14 cellular contexts compared by ENCODE assay signal in genomic region chr2:73821227-73821626, GRCh38. TPM values are rescaled to one million over a fixed set of nuclear protein-coding genes. Genes with fewer than 3 reads are reported as not detected.
DNase-seq lines count a peak whose midpoint lies in the region; ATAC-seq and TF ChIP-seq lines count a peak whose summit lies in the region.
"Had no signal": no experiment of that assay in that cellular context is flagged by ENCODE, and none has a peak within 500 bp of the region (broad histone marks: within the 10 kb centered on the region; RNA-seq: fewer than 3 reads in every experiment).

No MANE protein-coding gene starts in this region.

- CTCF ChIA-PET in WTC11 (lab: Charles Lee), result interaction anchor here (1.1 to 1.2 kb wide), 2 partner anchors 44 to 141 kb away, joined by 3 to 4 read pairs; no protein-coding TSS in a partner anchor

- H3K27ac ChIP-seq in right lobe of liver, result no peak overlapping the region
- H3K27ac ChIP-seq: BLaER1 had no signal

- H3K4me3 ChIP-seq in right lobe of liver, result no peak overlapping the region
- H3K4me3 ChIP-seq: BLaER1 had no signal

- no peaks in the 10 kb centered on the region for H3K9me3 Mint-ChIP-seq in WTC11
- H3K9me3 Mint-ChIP-seq: T-cell had no signal

- WGBS in right lobe of liver (ENCODE audit: insufficient coverage, low coverage, low lambda C conversion rate, missing lambda C conversion rate), result 17% methylated on average over 2 of the region's 2 CpGs

- DNase-seq in stimulated activated CD4-positive, alpha-beta T cell treated with anti-CD3 and anti-CD28 coated beads, Interleukin-12 subunit alpha, Interleukin-12 subunit beta, amount 100 ng/mL, for 48 hours (ENCODE audit: low read depth in 2 of 3, low spot score in 1 of 3), result peak in 2 of 3 donors; percentile 18 to 32
- no peak for DNase-seq in stimulated activated CD4-positive, alpha-beta T cell treated with anti-CD3 and anti-CD28 coated beads, Interleukin-12 subunit alpha, Interleukin-12 subunit beta, amount 100 ng/mL, for 4 hours
- DNase-seq in WTC11 (ENCODE audit: low spot score) (no peak), right lobe of liver (no peak), left colon (no peak)
- DNase-seq in stimulated activated naive CD4-positive, alpha-beta T cell treated with Interleukin-2 at 50 U/mL for 16 hours (lab: John Stamatoyannopoulos, UW), result no peak
- DNase-seq: amygdala, immature natural killer cell, NCI-H226, occipital lobe, T-cell had no signal

- TF ChIP-seq CTCF in WTC11 (IDR thresholded peaks at IDR 0.05), result no peak
- no peak for TF ChIP-seq CTCF in right lobe of liver (IDR thresholded peaks at IDR 0.05)

- peak; percentile 66 for ATAC-seq in GM21825 (IDR thresholded peaks at IDR 0.05; ENCODE audit: unreplicated experiment)
- ATAC-seq in HG03520 (IDR thresholded peaks at IDR 0.05; ENCODE audit: unreplicated experiment), result peak; percentile 64
- ATAC-seq in WTC11, result no peak
- ATAC-seq in right lobe of liver, result no peak
- ATAC-seq in left colon, result no peak
- ATAC-seq: T-cell had no signal

- no peak overlapping the region for H3K27ac Mint-ChIP-seq in WTC11
- H3K27ac Mint-ChIP-seq: immature natural killer cell had no signal

- no peak overlapping the region for H3K4me3 Mint-ChIP-seq in WTC11
- H3K4me3 Mint-ChIP-seq: immature natural killer cell, T-cell had no signal

- POLR2A ChIA-PET in WTC11 (lab: Charles Lee), result no interaction called here

- no peaks in the 10 kb centered on the region for H3K36me3 ChIP-seq in right lobe of liver
- H3K36me3 ChIP-seq: BLaER1 had no signal

- intact Hi-C loops in right lobe of liver (cut with DNase I) (loop anchor here in 1 of 2 donors (10.0 kb wide), 2 partner anchors 324 to 514 kb away; partner anchors contain the start of gene BOLA3), left colon (cut with DNase I, micrococcal nuclease) (no loop called here)

- H3K9me3 ChIP-seq in right lobe of liver, result no peaks in the 10 kb centered on the region
- H3K9me3 ChIP-seq: BLaER1 had no signal

- peaks cover 10% of the 10 kb centered on the region for H3K4me1 Mint-ChIP-seq in WTC11

- peaks cover 39% of the 10 kb centered on the region for H3K27me3 Mint-ChIP-seq in WTC11 (ENCODE audit: low read depth)

- no peaks in the 10 kb centered on the region for H3K36me3 Mint-ChIP-seq in WTC11
- H3K36me3 Mint-ChIP-seq: immature natural killer cell, T-cell had no signal

- TF ChIP-seq POLR2A in right lobe of liver (IDR thresholded peaks at IDR 0.05), result no peak

- H3K4me1 ChIP-seq in right lobe of liver, result no peaks in the 10 kb centered on the region

- no peaks in the 10 kb centered on the region for H3K27me3 ChIP-seq in right lobe of liver
- H3K27me3 ChIP-seq: BLaER1 had no signal

TF ChIP-seq in WTC11, 78 proteins besides CTCF, POLR2A, EP300 and RAD21:
- TF ChIP-seq GTF2I (CRISPR knock-in tag; conservative IDR thresholded peaks at IDR 0.05) (no peak), ELF4 (CRISPR knock-in tag; IDR thresholded peaks at IDR 0.05; ENCODE audit: low read depth) (no peak), ZBTB43 (CRISPR knock-in tag; IDR thresholded peaks at IDR 0.05) (no peak), ZNF416 (CRISPR knock-in tag; IDR thresholded peaks at IDR 0.05) (no peak), CREB1 (CRISPR knock-in tag; IDR thresholded peaks at IDR 0.05) (no peak), CREM (CRISPR knock-in tag; IDR thresholded peaks at IDR 0.05) (no peak), CBFB (CRISPR knock-in tag; IDR thresholded peaks at IDR 0.05; ENCODE audit: low read depth) (no peak), TEAD4 (CRISPR knock-in tag; IDR thresholded peaks at IDR 0.05) (no peak)
- TF ChIP-seq, protein P1, sequence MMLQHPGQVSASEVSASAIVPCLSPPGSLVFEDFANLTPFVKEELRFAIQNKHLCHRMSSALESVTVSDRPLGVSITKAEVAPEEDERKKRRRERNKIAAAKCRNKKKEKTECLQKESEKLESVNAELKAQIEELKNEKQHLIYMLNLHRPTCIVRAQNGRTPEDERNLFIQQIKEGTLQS (CRISPR knock-in tag; conservative IDR thresholded peaks at IDR 0.05), result no peak
- TF ChIP-seq, protein P2, sequence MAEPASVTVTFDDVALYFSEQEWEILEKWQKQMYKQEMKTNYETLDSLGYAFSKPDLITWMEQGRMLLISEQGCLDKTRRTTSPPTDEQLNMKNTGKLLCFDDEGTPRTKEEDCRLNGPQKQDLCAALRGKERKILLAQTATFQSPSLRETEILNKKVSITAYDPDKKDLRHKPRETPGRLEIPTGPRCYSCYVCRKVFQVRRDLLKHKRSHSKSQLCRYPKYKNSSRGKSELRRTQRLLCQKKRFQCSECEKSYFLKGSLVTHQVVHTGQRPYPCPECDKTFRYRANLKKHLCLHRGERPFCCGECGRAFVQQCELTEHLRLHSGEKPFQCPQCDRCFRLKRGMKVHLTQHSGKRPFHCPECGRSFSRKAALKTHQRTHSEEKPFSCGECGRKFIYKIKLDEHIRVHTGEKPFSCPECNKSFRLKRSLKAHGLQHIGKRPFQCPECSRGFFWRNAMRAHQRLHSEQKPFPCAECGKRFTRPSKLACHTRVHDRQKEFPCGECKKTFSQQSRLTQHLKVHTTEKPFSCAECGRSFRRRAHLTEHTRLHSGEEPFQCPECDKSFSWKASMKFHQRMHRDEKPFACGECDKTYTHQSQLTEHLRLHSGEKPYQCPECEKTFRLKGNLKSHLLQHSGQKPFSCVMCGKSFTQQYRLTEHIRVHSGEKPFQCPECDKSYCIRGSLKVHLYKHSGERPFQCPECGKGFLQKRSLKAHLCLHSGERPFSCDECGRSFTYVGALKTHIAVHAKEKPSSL (CRISPR knock-in tag; conservative IDR thresholded peaks at IDR 0.05), result no peak
- TF ChIP-seq, protein P3, sequence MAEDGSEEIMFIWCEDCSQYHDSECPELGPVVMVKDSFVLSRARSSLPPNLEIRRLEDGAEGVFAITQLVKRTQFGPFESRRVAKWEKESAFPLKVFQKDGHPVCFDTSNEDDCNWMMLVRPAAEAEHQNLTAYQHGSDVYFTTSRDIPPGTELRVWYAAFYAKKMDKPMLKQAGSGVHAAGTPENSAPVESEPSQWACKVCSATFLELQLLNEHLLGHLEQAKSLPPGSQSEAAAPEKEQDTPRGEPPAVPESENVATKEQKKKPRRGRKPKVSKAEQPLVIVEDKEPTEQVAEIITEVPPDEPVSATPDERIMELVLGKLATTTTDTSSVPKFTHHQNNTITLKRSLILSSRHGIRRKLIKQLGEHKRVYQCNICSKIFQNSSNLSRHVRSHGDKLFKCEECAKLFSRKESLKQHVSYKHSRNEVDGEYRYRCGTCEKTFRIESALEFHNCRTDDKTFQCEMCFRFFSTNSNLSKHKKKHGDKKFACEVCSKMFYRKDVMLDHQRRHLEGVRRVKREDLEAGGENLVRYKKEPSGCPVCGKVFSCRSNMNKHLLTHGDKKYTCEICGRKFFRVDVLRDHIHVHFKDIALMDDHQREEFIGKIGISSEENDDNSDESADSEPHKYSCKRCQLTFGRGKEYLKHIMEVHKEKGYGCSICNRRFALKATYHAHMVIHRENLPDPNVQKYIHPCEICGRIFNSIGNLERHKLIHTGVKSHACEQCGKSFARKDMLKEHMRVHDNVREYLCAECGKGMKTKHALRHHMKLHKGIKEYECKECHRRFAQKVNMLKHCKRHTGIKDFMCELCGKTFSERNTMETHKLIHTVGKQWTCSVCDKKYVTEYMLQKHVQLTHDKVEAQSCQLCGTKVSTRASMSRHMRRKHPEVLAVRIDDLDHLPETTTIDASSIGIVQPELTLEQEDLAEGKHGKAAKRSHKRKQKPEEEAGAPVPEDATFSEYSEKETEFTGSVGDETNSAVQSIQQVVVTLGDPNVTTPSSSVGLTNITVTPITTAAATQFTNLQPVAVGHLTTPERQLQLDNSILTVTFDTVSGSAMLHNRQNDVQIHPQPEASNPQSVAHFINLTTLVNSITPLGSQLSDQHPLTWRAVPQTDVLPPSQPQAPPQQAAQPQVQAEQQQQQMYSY (CRISPR knock-in tag; IDR thresholded peaks at IDR 0.05), result no peak

RNA-seq across cellular contexts. Expression of gene STAMBP, which starts 7.5 kb away (rescaled TPM):
- total RNA-seq in WTC11 (2021) (34.4 to 40.9 TPM (median 35.2 TPM) in 3 replicates), right lobe of liver (10 to 100 TPM; 10.9 to 23.9 (median 16.9) TPM), left colon (10 to 100 TPM; 43.1 to 52.3 TPM)

RNA-seq across cellular contexts. Expression of gene C2orf78, which starts 37.2 kb away (rescaled TPM):
- total RNA-seq in WTC11 (2021) (0.21 to 0.39 TPM (median 0.37 TPM) in 3 replicates), right lobe of liver (under 1 TPM in 1 of 6 experiments, not detected in 5; 0.07 TPM), left colon (not detected)
- total RNA-seq: occipital lobe, T-cell had no signal

RNA-seq across cellular contexts. Expression of gene DUSP11, which starts 41.3 kb away (rescaled TPM):
- total RNA-seq in WTC11 (2021) (14.6 to 16.8 TPM (median 15.1 TPM) in 3 replicates), right lobe of liver (10 to 100 TPM in 2 of 6 experiments, 1 to 10 TPM in 4; 5.7 to 14.2 (median 9.1) TPM), left colon (10 to 100 TPM; 18.2 to 19.9 TPM)

Comparison
In these comparisons a context has a peak if more than half of its experiments do, and no peak if none do; other contexts are left out.
1. DNase-seq: peak in stimulated activated CD4-positive, alpha-beta T cell treated with anti-CD3 and anti-CD28 coated beads, Interleukin-12 subunit alpha, Interleukin-12 subunit beta, amount 100 ng/mL, for 48 hours (2 of 3); none in stimulated activated CD4-positive, alpha-beta T cell treated with anti-CD3 and anti-CD28 coated beads, Interleukin-12 subunit alpha, Interleukin-12 subunit beta, amount 100 ng/mL, for 4 hours (single experiment), WTC11 (single experiment), right lobe of liver (0 of 3), left colon (0 of 2) and stimulated activated naive CD4-positive, alpha-beta T cell treated with Interleukin-2 at 50 U/mL for 16 hours (single experiment).
2. ATAC-seq: peak in GM21825 (single experiment) and HG03520 (single experiment); none in WTC11 (single experiment), right lobe of liver (0 of 4) and left colon (single experiment).